In genomic region chr1:15231714-15232201, GRCh38 we compare ENCODE assay signal across 1 cellular context.
TF ChIP-seq lines count a peak whose summit lies in the region.

No MANE protein-coding gene starts in this region.

TF ChIP-seq in GM23338, 12 proteins besides CTCF, POLR2A, EP300 and RAD21 (continued from another document):
- no peak for TF ChIP-seq ZNF462 (CRISPR knock-in tag; IDR thresholded peaks at IDR 0.05)
- no peak for TF ChIP-seq EZH2phosphoT487 (IDR thresholded peaks at IDR 0.05; ENCODE audit: unreplicated experiment)
- TF ChIP-seq REST (IDR thresholded peaks at IDR 0.05; ENCODE audit: unreplicated experiment) = no peak
- TF ChIP-seq NANOG (IDR thresholded peaks at IDR 0.05; ENCODE audit: borderline replicate concordance) = no peak
- no peak for TF ChIP-seq EZH2 (IDR thresholded peaks at IDR 0.05; ENCODE audit: low read depth, unreplicated experiment)
- TF ChIP-seq JUNB (IDR thresholded peaks at IDR 0.05; ENCODE audit: unreplicated experiment) = no peak
- no peak for TF ChIP-seq CREB1 (CRISPR knock-in tag; IDR thresholded peaks at IDR 0.05; ENCODE audit: low read depth)
- no peak for TF ChIP-seq STAT1 (IDR thresholded peaks at IDR 0.05; ENCODE audit: unreplicated experiment)
